8 cellular contexts compared by ENCODE assay signal in genomic region chr2:8544786-8545631, GRCh38.
DNase-seq lines count a peak whose midpoint lies in the region; ATAC-seq and TF ChIP-seq lines count a peak whose summit lies in the region.

No MANE protein-coding gene starts in this region.

- no peak overlapping the region for H3K4me3 ChIP-seq in skeletal muscle cell (ENCODE audit: low read depth, low read length)

- no peaks in the 10 kb centered on the region for H3K9me3 Mint-ChIP-seq in activated T-cell treated with anti-CD3 and anti-CD28 coated beads, Interleukin-2, amount 50 U/mL, for 4 hours

- peak; percentile 92 to 94 for DNase-seq in AML-193 (lab: John Stamatoyannopoulos, UW)
- DNase-seq in activated T-cell treated with anti-CD3 and anti-CD28 coated beads, Interleukin-2, amount 50 U/mL, for 4 hours: peak; percentile 85
- DNase-seq in glomerular visceral epithelial cell (ENCODE audit: extremely low spot score): peak; percentile 42
- peak; percentile 60 for DNase-seq in skeletal muscle cell (ENCODE audit: low read depth)
- no peak for DNase-seq in cortex of kidney (lab: John Stamatoyannopoulos, UW)

- H3K4me1 Mint-ChIP-seq in activated T-cell treated with anti-CD3 and anti-CD28 coated beads, Interleukin-2, amount 50 U/mL, for 4 hours (ENCODE audit: low read depth): peaks cover 78% of the 10 kb centered on the region

- H3K27me3 Mint-ChIP-seq in activated T-cell treated with anti-CD3 and anti-CD28 coated beads, Interleukin-2, amount 50 U/mL, for 4 hours (ENCODE audit: low read depth): peaks cover 3% of the 10 kb centered on the region

- ATAC-seq in GM19035 (IDR thresholded peaks at IDR 0.05; ENCODE audit: unreplicated experiment) (peak; percentile 48), HG03139 (IDR thresholded peaks at IDR 0.05; ENCODE audit: unreplicated experiment) (peak; percentile 59)
- ATAC-seq in activated T-cell treated with anti-CD3 and anti-CD28 coated beads, Interleukin-2, amount 50 U/mL, for 4 hours: peak; percentile 58 to 63

- H3K4me3 Mint-ChIP-seq in activated T-cell treated with anti-CD3 and anti-CD28 coated beads, Interleukin-2, amount 50 U/mL, for 4 hours: peak overlapping the region; percentile 47

- H3K36me3 Mint-ChIP-seq in activated T-cell treated with anti-CD3 and anti-CD28 coated beads, Interleukin-2, amount 50 U/mL, for 4 hours (ENCODE audit: insufficient read depth): no peaks in the 10 kb centered on the region

TF ChIP-seq in PFSK-1, 5 proteins besides CTCF, POLR2A, EP300 and RAD21:
- no peak for TF ChIP-seq TAF1 (IDR thresholded peaks at IDR 0.05; ENCODE audit: borderline replicate concordance, insufficient read depth, low read length)
- TF ChIP-seq SIN3A (IDR thresholded peaks at IDR 0.05; ENCODE audit: borderline replicate concordance, insufficient read depth, low read length): no peak
- TF ChIP-seq POLR2AphosphoS5 (IDR thresholded peaks at IDR 0.05; ENCODE audit: low read depth, low read length): no peak
- TF ChIP-seq REST (IDR thresholded peaks at IDR 0.05; ENCODE audit: insufficient read depth in 1 of 2, low read depth in 2 of 2, low read length in 2 of 2): no peak
- TF ChIP-seq FOXP2 (optimal IDR thresholded peaks at IDR 0.05; ENCODE audit: borderline replicate concordance, extremely low read depth, extremely low read length, insufficient read depth): peak; percentile 42
TF ChIP-seq in PFSK-1: peak in this region for 1.
